16 cellular contexts compared by ENCODE assay signal in the genomic region with DNA sequence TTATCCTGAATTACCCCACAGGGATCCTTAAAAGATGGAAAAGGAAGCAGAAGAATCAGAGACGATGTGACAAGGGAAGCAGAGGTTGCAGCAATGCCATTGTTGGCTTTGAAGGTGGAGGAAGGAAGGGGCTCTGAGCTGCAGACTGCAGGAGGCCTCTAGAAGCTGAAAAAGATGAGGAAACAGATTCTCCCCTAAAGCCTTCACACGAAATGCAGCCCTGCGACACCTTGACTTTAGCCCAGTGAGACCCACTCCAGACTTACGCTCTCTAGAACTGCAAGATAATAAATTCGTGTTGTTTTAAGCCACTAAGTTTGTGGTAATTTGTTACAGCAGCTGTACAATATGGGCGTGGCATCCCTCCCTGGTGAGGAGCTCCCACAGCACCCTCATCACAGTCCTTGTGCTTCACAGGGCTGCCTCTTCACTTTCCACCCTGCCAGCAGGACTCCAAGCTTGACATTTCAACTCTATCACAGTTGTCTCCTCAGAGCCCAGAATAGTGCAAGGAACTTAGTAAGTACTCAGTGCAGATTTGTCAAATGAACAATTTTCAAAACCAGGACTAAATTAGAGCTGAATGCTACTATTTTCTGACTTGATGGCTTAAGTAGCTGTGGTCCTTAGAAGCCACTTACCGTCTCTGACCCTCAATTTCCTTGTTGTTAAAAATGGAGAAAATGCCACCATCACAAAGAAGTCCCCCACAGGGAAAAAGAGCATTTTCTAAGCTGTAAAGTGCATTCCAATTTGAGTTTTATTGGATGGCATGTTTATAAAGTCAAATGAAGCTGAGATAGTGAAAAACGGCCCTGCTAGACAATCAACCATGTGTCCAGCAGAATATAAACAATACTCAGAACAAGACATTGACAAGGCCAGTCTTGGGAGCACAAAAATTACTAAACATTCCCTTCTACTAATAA. TPM values are rescaled to one million over a fixed set of nuclear protein-coding genes. Genes with fewer than 3 reads are reported as not detected.
DNase-seq lines count a peak whose midpoint lies in the region; ATAC-seq, FAIRE-seq and TF ChIP-seq lines count a peak whose summit lies in the region.
"Had no signal": no experiment of that assay in that cellular context is flagged by ENCODE, and none has a peak within 500 bp of the region (broad histone marks: within the 10 kb centered on the region; RNA-seq: fewer than 3 reads in every experiment).

No MANE protein-coding gene starts in this region.

- H3K9me3 ChIP-seq in GM12878 (replicated peaks; ENCODE audit: control insufficient read depth, insufficient read depth, low read length) = peaks cover 6% of the 10 kb centered on the region; the same call in 1 of the 3 replicates
- H3K9me3 ChIP-seq: colonic mucosa, testis had no signal

- SMC1A ChIA-PET in GM12878 (lab: Charles Lee; ENCODE audit: uncharacterized antibody, unreplicated experiment) = no interaction called here

- no peak overlapping the region for H3K4me3 Mint-ChIP-seq in natural killer cell treated with Interleukin-12 subunit alpha and Interleukin-12 subunit beta and Interleukin-15 and Interleukin-18, amount 100 ng/mL, for 72 hours
- no peak overlapping the region for H3K4me3 Mint-ChIP-seq in natural killer cell
- H3K4me3 Mint-ChIP-seq in stimulated activated naive CD8-positive, alpha-beta T cell treated with anti-CD3 and anti-CD28 coated beads, Interleukin-15, Interleukin-2, amounts not matched to agents 100 ng/mL and 50 ng/mL, for 24 hours = no peak overlapping the region
- H3K4me3 Mint-ChIP-seq: B cell; neural crest cell; T-helper 1 cell treated with Interleukin-12 subunit alpha and Interleukin-12 subunit beta and Interleukin-4 antibody, amounts not matched to agents 30 μg/mL and 1 μg/mL, for 36 hours had no signal

- RAD21 ChIA-PET in GM12878 (lab: Charles Lee; ENCODE audit: unreplicated experiment) = interaction anchor here (0.7 kb wide), 1 partner anchor 293 kb away, joined by 3 read pairs; no protein-coding TSS in a partner anchor

- H3K9me3 Mint-ChIP-seq in natural killer cell treated with Interleukin-12 subunit alpha and Interleukin-12 subunit beta and Interleukin-15 and Interleukin-18, amount 100 ng/mL, for 72 hours = peaks cover 6% of the 10 kb centered on the region
- H3K9me3 Mint-ChIP-seq in natural killer cell = peaks cover 0 to 2% of the 10 kb centered on the region in 2 donors
- H3K9me3 Mint-ChIP-seq in stimulated activated naive CD8-positive, alpha-beta T cell treated with anti-CD3 and anti-CD28 coated beads, Interleukin-15, Interleukin-2, amounts not matched to agents 100 ng/mL and 50 ng/mL, for 24 hours = peaks cover 10% of the 10 kb centered on the region

- intact Hi-C loops in natural killer cell (cut with micrococcal nuclease) = no loop called here
- intact Hi-C loops in GM12878 (cut with micrococcal nuclease; ENCODE audit: unreplicated experiment) = no loop called here

- no peak overlapping the region; the same call in 1 of the 2 replicates for H2AFZ ChIP-seq in GM12878 (ENCODE audit: control insufficient read depth, low read depth, low read length)

- WGBS in GM12878 (ENCODE audit: insufficient coverage, insufficient replicate concordance, low lambda C conversion rate, missing lambda C conversion rate) = 44% methylated on average over 8 of the region's 8 CpGs

- BruUV-seq in GM12878 (replicated peaks; lab: Mats Ljungman, UMichigan) = no TSS peak

- FAIRE-seq in GM12878 (lab: Jason Lieb, UNC) = no peak
- FAIRE-seq: G401.6, HTR-8/SVneo had no signal

- TF ChIP-seq RAD21 in GM12878 (IDR thresholded peaks at IDR 0.05; ENCODE audit: insufficient read depth, low read depth, low read length) = no peak

- no peak for DNase-seq in natural killer cell treated with Interleukin-12 subunit alpha and Interleukin-12 subunit beta and Interleukin-15 and Interleukin-18, amount 100 ng/mL, for 72 hours (ENCODE audit: low spot score)
- DNase-seq in natural killer cell = no peak
- DNase-seq in NCI-H510A (lab: John Stamatoyannopoulos, UW) = peak; percentile 28
- no peak for DNase-seq in GM12878 (ENCODE audit: low read depth, low spot score)
- no peak for DNase-seq in NCI-H1694 (lab: John Stamatoyannopoulos, UW)
- no peak for DNase-seq in COLO668 (lab: John Stamatoyannopoulos, UW; ENCODE audit: unreplicated experiment)
- DNase-seq: activated naive CD4-positive, alpha-beta T cell treated with anti-CD3 and anti-CD28 coated beads, Interleukin-2, amount 50 U/mL, for 16 hours; colonic mucosa; testis had no signal

- H3K79me2 ChIP-seq in GM12878 (ENCODE audit: control insufficient read depth, insufficient read depth, low read length) = no peaks in the 10 kb centered on the region

- no peak overlapping the region for H3K9ac ChIP-seq in GM12878 (ENCODE audit: control insufficient read depth, insufficient read depth, low read length)

- CTCF ChIA-PET in GM12878 (lab: Yijun Ruan, JAX) = interaction anchor here (1.1 to 1.4 kb wide), 2 partner anchors 292 to 294 kb away, joined by 3 to 4 read pairs; no protein-coding TSS in a partner anchor

- H3K27me3 Mint-ChIP-seq in natural killer cell treated with Interleukin-12 subunit alpha and Interleukin-12 subunit beta and Interleukin-15 and Interleukin-18, amount 100 ng/mL, for 72 hours = no peaks in the 10 kb centered on the region
- H3K27me3 Mint-ChIP-seq in natural killer cell (ENCODE audit: low read depth in 2 of 2) = peaks cover 4 to 9% of the 10 kb centered on the region in 2 donors
- H3K27me3 Mint-ChIP-seq in stimulated activated naive CD8-positive, alpha-beta T cell treated with anti-CD3 and anti-CD28 coated beads, Interleukin-15, Interleukin-2, amounts not matched to agents 100 ng/mL and 50 ng/mL, for 24 hours = peaks cover 5% of the 10 kb centered on the region

- H3K36me3 Mint-ChIP-seq in natural killer cell treated with Interleukin-12 subunit alpha and Interleukin-12 subunit beta and Interleukin-15 and Interleukin-18, amount 100 ng/mL, for 72 hours = peaks cover 18% of the 10 kb centered on the region
- no peaks in the 10 kb centered on the region for H3K36me3 Mint-ChIP-seq in natural killer cell
- peaks cover 16% of the 10 kb centered on the region for H3K36me3 Mint-ChIP-seq in stimulated activated naive CD8-positive, alpha-beta T cell treated with anti-CD3 and anti-CD28 coated beads, Interleukin-15, Interleukin-2, amounts not matched to agents 100 ng/mL and 50 ng/mL, for 24 hours (ENCODE audit: low read depth)

- peaks cover 25 to 30% of the 10 kb centered on the region in 2 donors for H3K4me1 Mint-ChIP-seq in natural killer cell treated with Interleukin-12 subunit alpha and Interleukin-12 subunit beta and Interleukin-15 and Interleukin-18, amount 100 ng/mL, for 72 hours (ENCODE audit: low read depth in 2 of 2)
- peaks cover 17 to 19% of the 10 kb centered on the region in 2 donors for H3K4me1 Mint-ChIP-seq in natural killer cell
- H3K4me1 Mint-ChIP-seq in stimulated activated naive CD8-positive, alpha-beta T cell treated with anti-CD3 and anti-CD28 coated beads, Interleukin-15, Interleukin-2, amounts not matched to agents 100 ng/mL and 50 ng/mL, for 24 hours (ENCODE audit: low read depth) = peaks cover 58% of the 10 kb centered on the region
- H3K4me1 Mint-ChIP-seq: neural crest cell had no signal

- TF ChIP-seq POLR2A in GM12878 (IDR thresholded peaks at IDR 0.05; ENCODE audit: low read depth, low read length) = no peak

- no peaks in the 10 kb centered on the region for H3K27me3 ChIP-seq in GM12878 (replicated peaks in 1 of 2; ENCODE audit: control insufficient read depth in 2 of 2, insufficient read depth in 2 of 2, low read length in 1 of 2)
- H3K27me3 ChIP-seq: colonic mucosa, testis had no signal

- H3K27ac ChIP-seq in GM12878 (ENCODE audit: control insufficient read depth, insufficient read depth) = no peak overlapping the region
- H3K27ac ChIP-seq: colonic mucosa, testis had no signal

- no peaks in the 10 kb centered on the region for H4K20me1 ChIP-seq in GM12878 (ENCODE audit: control insufficient read depth, insufficient read depth)

- ATAC-seq in natural killer cell treated with Interleukin-12 subunit alpha and Interleukin-12 subunit beta and Interleukin-15 and Interleukin-18, amount 100 ng/mL, for 72 hours = no peak
- ATAC-seq in natural killer cell (no peak), GM12878 (no peak), GM18519 (IDR thresholded peaks at IDR 0.05; ENCODE audit: low FRiP score, unreplicated experiment) (no peak)

- no peaks in the 10 kb centered on the region for H3K36me3 ChIP-seq in GM12878 (ENCODE audit: control insufficient read depth in 2 of 2, insufficient read depth in 2 of 2, low read length in 1 of 2)
- H3K36me3 ChIP-seq: colonic mucosa had no signal

- H3K4me2 ChIP-seq in GM12878 (ENCODE audit: control insufficient read depth, insufficient read depth) = no peak overlapping the region

- in situ Hi-C loops in GM12878 (cut with MboI) = no loop called here

- peaks cover 7% of the 10 kb centered on the region for H3K4me1 ChIP-seq in GM12878 (ENCODE audit: control insufficient read depth, insufficient read depth, low read length)
- H3K4me1 ChIP-seq: colonic mucosa, testis had no signal

- POLR2A ChIA-PET in GM12878 (lab: Charles Lee) = interaction anchor here (0.6 kb wide), 1 partner anchor 256 kb away, joined by 3 read pairs; no protein-coding TSS in a partner anchor

- no peak overlapping the region for H3K4me3 ChIP-seq in GM12878
- H3K4me3 ChIP-seq: colonic mucosa, testis had no signal

- H3K27ac Mint-ChIP-seq in natural killer cell treated with Interleukin-12 subunit alpha and Interleukin-12 subunit beta and Interleukin-15 and Interleukin-18, amount 100 ng/mL, for 72 hours = peak overlapping the region; percentile 37 to 63
- peak overlapping the region in 1 of 2 donors; percentile 42 for H3K27ac Mint-ChIP-seq in natural killer cell
- H3K27ac Mint-ChIP-seq in stimulated activated naive CD8-positive, alpha-beta T cell treated with anti-CD3 and anti-CD28 coated beads, Interleukin-15, Interleukin-2, amounts not matched to agents 100 ng/mL and 50 ng/mL, for 24 hours = peak overlapping the region; percentile 93
- H3K27ac Mint-ChIP-seq: B cell; T-helper 1 cell treated with Interleukin-12 subunit alpha and Interleukin-12 subunit beta and Interleukin-4 antibody, amounts not matched to agents 30 μg/mL and 1 μg/mL, for 36 hours had no signal

- TF ChIP-seq EP300 in GM12878 (IDR thresholded peaks at IDR 0.05; ENCODE audit: borderline replicate concordance in 1 of 2, control insufficient read depth in 1 of 2, low read depth in 2 of 2, low read length in 2 of 2) = no peak

- TF ChIP-seq CTCF in natural killer cell (IDR thresholded peaks at IDR 0.05) (no peak), GM12878 (IDR thresholded peaks at IDR 0.05 in 2 of 3, conservative IDR thresholded peaks at IDR 0.05 in 1 of 3; ENCODE audit: control insufficient read depth in 2 of 3, extremely low read depth in 1 of 3, insufficient read depth in 1 of 3, low read depth in 3 of 3, low read length in 3 of 3) (no peak)

RNA-seq across cellular contexts. Expression of a gene that starts 53.4 kb away (rescaled TPM):
- total RNA-seq in natural killer cell treated with Interleukin-12 subunit alpha and Interleukin-12 subunit beta and Interleukin-15 and Interleukin-18, amount 100 ng/mL, for 72 hours = 10 to 100 TPM; 21.0 to 24.2 TPM
- 10 to 100 TPM; 11.5 to 21.0 (median 17.1) TPM for total RNA-seq in natural killer cell
- total RNA-seq in GM12878 (2013; cell fraction: nucleolus; rRNA removed) = 28.4 and 31.3 TPM in 2 replicates
- total RNA-seq in GM12878 (2014; rRNA removed) = 15.6 and 18.6 TPM in 2 replicates
- 23.6 and 23.8 TPM in 2 replicates for total RNA-seq in GM12878 (2014; rRNA removed; fragmentation: Illumina TruSeq; extraction: Trizol)
- total RNA-seq in GM12878 (2021) = 16.0 and 16.5 TPM in 2 replicates
- polyA plus RNA-seq in GM12878 (2011; ENCODE audit: low read depth) = 12.9 TPM
- 21.5 and 31.3 TPM in 2 replicates for polyA plus RNA-seq in GM12878 (2011; rRNA removed)
- polyA plus RNA-seq in GM12878 (2011; cell fraction: cytosol; rRNA removed) = 10.0 and 11.8 TPM in 2 replicates
- 12.1 and 12.3 TPM in 2 replicates for polyA plus RNA-seq in GM12878 (2011; cell fraction: nucleus; rRNA removed)
- polyA plus RNA-seq in GM12878 (2012) = 18.0 and 20.7 TPM in 2 replicates
- 25.8 and 31.6 TPM in 2 replicates for polyA plus RNA-seq in GM12878 (2014; fragmentation: Illumina TruSeq; extraction: Trizol)
- polyA plus RNA-seq in GM12878 (2014; fragmentation: Nextera tagmentation; extraction: Ambion mirVana) = 10 to 100 TPM; 10.9 to 13.9 TPM
- 15.5 and 17.9 TPM in 2 replicates for polyA plus RNA-seq in GM12878 (2014; rRNA removed)
- polyA plus RNA-seq in GM12878 (2016; fragmentation: Nextera tagmentation; extraction: Ambion mirVana) = 10 to 100 TPM; 23.9 to 30.1 TPM
- polyA minus RNA-seq in GM12878 (2011; rRNA and poly(A)+ RNA removed) = 9.5 and 14.2 TPM in 2 replicates
- polyA minus RNA-seq in GM12878 (2011; cell fraction: cytosol; rRNA and poly(A)+ RNA removed) = 7.3 and 9.5 TPM in 2 replicates
- polyA minus RNA-seq in GM12878 (2011; cell fraction: nucleus; rRNA and poly(A)+ RNA removed) = 6.8 and 10.0 TPM in 2 replicates
